ENCODE assay signal across 33 cellular contexts in the genomic region with DNA sequence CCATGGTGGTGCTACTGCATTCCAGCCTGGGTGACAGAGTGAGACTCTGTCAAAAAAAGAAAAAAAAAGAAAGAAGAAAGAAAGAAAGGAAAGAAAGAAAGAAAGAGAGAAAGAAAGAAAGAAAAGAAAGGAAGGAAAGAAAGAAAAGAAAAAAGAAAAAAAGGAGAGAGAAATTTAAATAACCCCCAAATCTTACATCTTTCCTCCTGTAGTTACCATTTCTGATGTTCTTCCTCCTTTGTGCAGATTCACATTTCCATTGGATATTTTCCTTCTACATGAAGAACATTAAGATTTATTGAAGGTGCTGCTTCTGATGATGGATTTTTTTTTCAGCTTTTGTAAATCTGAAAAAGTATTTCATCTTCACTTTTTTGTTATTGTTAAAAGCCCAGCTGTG.
DNase-seq lines count a peak whose midpoint lies in the region; ATAC-seq, FAIRE-seq and TF ChIP-seq lines count a peak whose summit lies in the region.
"Had no signal": no experiment of that assay in that cellular context is flagged by ENCODE, and none has a peak within 500 bp of the region (broad histone marks: within the 10 kb centered on the region; RNA-seq: fewer than 3 reads in every experiment).

No MANE protein-coding gene starts in this region.

- no peaks in the 10 kb centered on the region for H4K20me1 ChIP-seq in HepG2 (ENCODE audit: insufficient read depth, low read length)
- no peaks in the 10 kb centered on the region for H4K20me1 ChIP-seq in K562 (replicated peaks; ENCODE audit: control insufficient read depth, insufficient read depth, low read length)
- H4K20me1 ChIP-seq: BLaER1; BLaER1 treated with 17β-estradiol and CSF1 and Interleukin-3, amounts not matched to agents 10 nM and 100 nM had no signal

- H2AFZ ChIP-seq in HepG2 (ENCODE audit: low read length): no peak overlapping the region
- no peak overlapping the region for H2AFZ ChIP-seq in K562 (ENCODE audit: low read depth, low read length)

- in situ Hi-C loops in HepG2 (cut with HindIII; ENCODE audit: extremely low pct_ligation_motif_present, low pct_unique_long_range_greater_than_20kb) (loop anchor here (10.0 kb wide), 1 partner anchor 214 kb away; no protein-coding TSS in a partner anchor), K562 (cut with MboI) (no loop called here), transverse colon (cut with MboI; ENCODE audit: low pct_ligation_motif_present in 1 of 4, low pct_unique_long_range_greater_than_20kb in 1 of 4, low sequenced_read_pairs in 3 of 4) (no loop called here)

- POLR2A ChIA-PET in HepG2 (lab: Yijun Ruan, JAX): no interaction called here
- POLR2A ChIA-PET in HEK293 (lab: Yijun Ruan, JAX): no interaction called here
- POLR2A ChIA-PET in K562 (lab: Yijun Ruan, JAX): no interaction called here

- no peaks in the 10 kb centered on the region for H3K79me2 ChIP-seq in HepG2 (ENCODE audit: insufficient read depth, low read length)
- no peaks in the 10 kb centered on the region for H3K79me2 ChIP-seq in K562 (ENCODE audit: control insufficient read depth, insufficient read depth, low read length)

- H3K9ac ChIP-seq in HepG2 (ENCODE audit: insufficient read depth, low read depth, low read length) (no peak overlapping the region), K562 (ENCODE audit: insufficient read depth in 1 of 2, low read depth in 2 of 2, low read length in 2 of 2) (no peak overlapping the region)
- H3K9ac ChIP-seq: BLaER1; BLaER1 treated with 17β-estradiol and CSF1 and Interleukin-3, amounts not matched to agents 10 nM and 100 nM had no signal

- no peak overlapping the region for H3K4me3 ChIP-seq in HepG2 (replicated peaks in 1 of 3; ENCODE audit: insufficient read depth in 1 of 3, low read depth in 2 of 3, low read length in 3 of 3)
- H3K4me3 ChIP-seq in right lobe of liver: no peak overlapping the region
- no peak overlapping the region for H3K4me3 ChIP-seq in HEK293 (ENCODE audit: low read depth, low read length)
- no peak overlapping the region for H3K4me3 ChIP-seq in K562
- H3K4me3 ChIP-seq in transverse colon: no peak overlapping the region
- no peak overlapping the region for H3K4me3 ChIP-seq in effector memory CD4-positive, alpha-beta T cell (ENCODE audit: insufficient read depth, low read depth, low read length, poor library complexity, severe bottlenecking)
- H3K4me3 ChIP-seq: A549; BLaER1; BLaER1 treated with 17β-estradiol and CSF1 and Interleukin-3, amounts not matched to agents 10 nM and 100 nM had no signal

- no peak for ATAC-seq in HepG2
- ATAC-seq in right lobe of liver: no peak
- ATAC-seq in K562: no peak
- ATAC-seq: A549; CD8-positive, alpha-beta T cell had no signal

- H3K4me2 ChIP-seq in HepG2 (ENCODE audit: low read depth, low read length): no peak overlapping the region
- H3K4me2 ChIP-seq in K562 (ENCODE audit: insufficient read depth, low read length): no peak overlapping the region
- H3K4me2 ChIP-seq: A549; BLaER1; BLaER1 treated with 17β-estradiol and CSF1 and Interleukin-3, amounts not matched to agents 10 nM and 100 nM had no signal

- intact Hi-C loops in HepG2 (cut with micrococcal nuclease; ENCODE audit: unreplicated experiment): loop anchor here (10.0 kb wide), 1 partner anchor 214 kb away; no protein-coding TSS in a partner anchor
- intact Hi-C loops in right lobe of liver (cut with DNase I): no loop called here
- intact Hi-C loops in K562 (cut with micrococcal nuclease): no loop called here
- intact Hi-C loops in transverse colon (cut with DNase I; ENCODE audit: low total_unique reads): loop anchor here (5.0 kb wide), 1 partner anchor 1859 kb away; no protein-coding TSS in a partner anchor

- H3K36me3 ChIP-seq in HepG2 (replicated peaks in 1 of 2; ENCODE audit: control insufficient read depth in 1 of 2, insufficient read depth in 2 of 2, low read length in 2 of 2): no peaks in the 10 kb centered on the region
- no peaks in the 10 kb centered on the region for H3K36me3 ChIP-seq in right lobe of liver
- no peaks in the 10 kb centered on the region for H3K36me3 ChIP-seq in HEK293 (ENCODE audit: control insufficient read depth in 2 of 2, insufficient read depth in 1 of 2, low read length in 2 of 2)
- H3K36me3 ChIP-seq in K562 (ENCODE audit: control insufficient read depth, insufficient read depth, low read length): no peaks in the 10 kb centered on the region
- no peaks in the 10 kb centered on the region for H3K36me3 ChIP-seq in transverse colon
- no peaks in the 10 kb centered on the region for H3K36me3 ChIP-seq in effector memory CD4-positive, alpha-beta T cell (ENCODE audit: control insufficient read depth, insufficient read depth, low read length)
- H3K36me3 ChIP-seq: BE2C; BLaER1; BLaER1 treated with 17β-estradiol and CSF1 and Interleukin-3, amounts not matched to agents 10 nM and 100 nM had no signal

- no peak for TF ChIP-seq EP300 in HepG2 (IDR thresholded peaks at IDR 0.05; ENCODE audit: low read depth in 2 of 2, low read length in 2 of 2)
- TF ChIP-seq EP300 in HepG2 (CRISPR knock-in tag; IDR thresholded peaks at IDR 0.05; ENCODE audit: borderline replicate concordance): no peak
- TF ChIP-seq EP300 in K562 (IDR thresholded peaks at IDR 0.05; ENCODE audit: low read length): no peak
- TF ChIP-seq EP300 in transverse colon (IDR thresholded peaks at IDR 0.05; ENCODE audit: low read depth): no peak

- TF ChIP-seq CTCF in HepG2 (CRISPR knock-in tag; IDR thresholded peaks at IDR 0.05) (no peak), right lobe of liver (IDR thresholded peaks at IDR 0.05) (no peak), HEK293 (tag by site-specific recombination; IDR thresholded peaks at IDR 0.05) (no peak), K562 (IDR thresholded peaks at IDR 0.05 in 2 of 3, conservative IDR thresholded peaks at IDR 0.05 in 1 of 3; ENCODE audit: insufficient read depth in 2 of 3, low read depth in 1 of 3, low read length in 3 of 3) (no peak), transverse colon (IDR thresholded peaks at IDR 0.05) (no peak)

- no peaks in the 10 kb centered on the region for H3K9me3 ChIP-seq in HepG2 (ENCODE audit: low read length)
- no peaks in the 10 kb centered on the region for H3K9me3 ChIP-seq in right lobe of liver
- no peaks in the 10 kb centered on the region for H3K9me3 ChIP-seq in HEK293 (ENCODE audit: control insufficient read depth, insufficient read depth, low read depth, low read length)
- H3K9me3 ChIP-seq in K562 (replicated peaks; ENCODE audit: control insufficient read depth, insufficient read depth, low read depth, low read length): no peaks in the 10 kb centered on the region; the same call in 1 of the 2 replicates
- no peaks in the 10 kb centered on the region for H3K9me3 ChIP-seq in transverse colon
- H3K9me3 ChIP-seq in effector memory CD4-positive, alpha-beta T cell (ENCODE audit: control insufficient read depth, low read length): no peaks in the 10 kb centered on the region
- H3K9me3 ChIP-seq: BE2C had no signal

- TF ChIP-seq RAD21 in HepG2 (CRISPR knock-in tag; IDR thresholded peaks at IDR 0.05) (no peak), K562 (CRISPR knock-in tag; conservative IDR thresholded peaks at IDR 0.05 in 1 of 2, IDR thresholded peaks at IDR 0.05 in 1 of 2) (no peak)

- no peaks in the 10 kb centered on the region for H3K9me1 ChIP-seq in K562 (ENCODE audit: control insufficient read depth, insufficient read depth, low read length)

- H3K4me1 ChIP-seq in HepG2 (ENCODE audit: insufficient read depth, low read length) (no peaks in the 10 kb centered on the region), right lobe of liver (no peaks in the 10 kb centered on the region), HEK293 (ENCODE audit: control insufficient read depth, insufficient read depth, low read length) (no peaks in the 10 kb centered on the region), K562 (replicated peaks in 1 of 2; ENCODE audit: control insufficient read depth in 2 of 2, insufficient read depth in 2 of 2, low read length in 2 of 2) (no peaks in the 10 kb centered on the region), transverse colon (peaks cover 0 to 7% (median 0%) of the 10 kb centered on the region in 4 donors)
- H3K4me1 ChIP-seq in effector memory CD4-positive, alpha-beta T cell (ENCODE audit: control insufficient read depth, insufficient read depth, low read length, poor library complexity, severe bottlenecking): no peaks in the 10 kb centered on the region
- H3K4me1 ChIP-seq: A549, BE2C, BLaER1, Caco-2 had no signal

- CTCF ChIA-PET in HepG2 (lab: Yijun Ruan, JAX; ENCODE audit: low intra/inter-chr PET ratio, low total read pairs) (no interaction called here), HEK293 (lab: Yijun Ruan, JAX) (interaction anchor here (0.5 to 7.9 kb wide), 4 partner anchors 310 to 729 kb away, joined by 3 to 163 read pairs (median 10); a partner anchor contains a TSS), K562 (lab: Yijun Ruan, JAX; ENCODE audit: low intra/inter-chr PET ratio) (interaction anchor here (1.0 kb wide), 1 partner anchor 319 kb away, joined by 3 read pairs; no protein-coding TSS in a partner anchor)

- peaks cover 2 to 11% of the 10 kb centered on the region in 2 experiments; a peak in 4 of 5 replicates for H3K27me3 ChIP-seq in HepG2 (ENCODE audit: control insufficient read depth in 1 of 2, insufficient read depth in 2 of 2, low read length in 2 of 2)
- no peaks in the 10 kb centered on the region for H3K27me3 ChIP-seq in right lobe of liver
- H3K27me3 ChIP-seq in K562 (ENCODE audit: control insufficient read depth in 2 of 2, insufficient read depth in 2 of 2, low read length in 2 of 2): no peaks in the 10 kb centered on the region; a peak in 1 of 5 replicates
- H3K27me3 ChIP-seq in transverse colon: peaks cover 36% of the 10 kb centered on the region
- no peaks in the 10 kb centered on the region for H3K27me3 ChIP-seq in effector memory CD4-positive, alpha-beta T cell (replicated peaks; ENCODE audit: control insufficient read depth, insufficient read depth, low read length, poor library complexity, severe bottlenecking)
- H3K27me3 ChIP-seq: BE2C; BLaER1; BLaER1 treated with 17β-estradiol and CSF1 and Interleukin-3, amounts not matched to agents 10 nM and 100 nM had no signal

- no peak overlapping the region for H3K27ac ChIP-seq in HepG2 (ENCODE audit: extremely low read length, insufficient read depth, low read length)
- H3K27ac ChIP-seq in right lobe of liver: no peak overlapping the region
- no peak overlapping the region for H3K27ac ChIP-seq in HEK293 (ENCODE audit: extremely low read depth, low read depth, low read length)
- no peak overlapping the region for H3K27ac ChIP-seq in K562 (ENCODE audit: extremely low read depth, low read depth, low read length)
- no peak overlapping the region for H3K27ac ChIP-seq in transverse colon
- no peak overlapping the region for H3K27ac ChIP-seq in effector memory CD4-positive, alpha-beta T cell (ENCODE audit: insufficient read depth, low read length, poor library complexity, severe bottlenecking)
- H3K27ac ChIP-seq: 22Rv1; A549; BLaER1; BLaER1 treated with 17β-estradiol and CSF1 and Interleukin-3, amounts not matched to agents 10 nM and 100 nM; C4-2B had no signal

- TF ChIP-seq POLR2A in HepG2 (IDR thresholded peaks at IDR 0.05; ENCODE audit: insufficient read depth in 1 of 2, low read depth in 2 of 2, low read length in 2 of 2) (no peak), right lobe of liver (IDR thresholded peaks at IDR 0.05) (no peak), K562 (conservative IDR thresholded peaks at IDR 0.05) (no peak), transverse colon (IDR thresholded peaks at IDR 0.05) (no peak)

- no peak for DNase-seq in HepG2 (ENCODE audit: low spot score)
- DNase-seq in right lobe of liver: no peak
- no peak for DNase-seq in K562 (ENCODE audit: extremely low read depth in 1 of 4, low spot score in 3 of 4)
- no peak for DNase-seq in transverse colon
- DNase-seq in effector memory CD4-positive, alpha-beta T cell: no peak
- DNase-seq: 8988T; ACHN; AML-193; BE2C; C1 segment of cervical spinal cord; Caco-2; Calu3; CD4-positive, alpha-beta memory T cell; CD4-positive, alpha-beta T cell; CD4-positive, CD25-positive, alpha-beta regulatory T cell; CD8-positive, alpha-beta memory T cell; CD8-positive, alpha-beta T cell; COR-L47; DMS 273 treated with DMSO at 0.1 percent for 48 hours; DMS153; DMS53; DMS79; DMS79 treated with DMSO at 0.1 percent for 48 hours; DND-41; EL had no signal

- FAIRE-seq in HepG2 (lab: Jason Lieb, UNC) (no peak), K562 (lab: Jason Lieb, UNC) (no peak)
- FAIRE-seq: A204.1, D721Med had no signal

- BruUV-seq in HepG2 (replicated peaks; lab: Mats Ljungman, UMichigan) (no TSS peak), K562 (replicated peaks; lab: Mats Ljungman, UMichigan) (no TSS peak)

Comparison
In these comparisons a context has a peak if more than half of its experiments do, and no peak if none do; other contexts are left out.
1. intact Hi-C loops: an anchor here in HepG2 (10.0 kb wide) and transverse colon (5.0 kb wide); none called in right lobe of liver and K562.